9 cellular contexts compared by ENCODE assay signal in the genomic region with DNA sequence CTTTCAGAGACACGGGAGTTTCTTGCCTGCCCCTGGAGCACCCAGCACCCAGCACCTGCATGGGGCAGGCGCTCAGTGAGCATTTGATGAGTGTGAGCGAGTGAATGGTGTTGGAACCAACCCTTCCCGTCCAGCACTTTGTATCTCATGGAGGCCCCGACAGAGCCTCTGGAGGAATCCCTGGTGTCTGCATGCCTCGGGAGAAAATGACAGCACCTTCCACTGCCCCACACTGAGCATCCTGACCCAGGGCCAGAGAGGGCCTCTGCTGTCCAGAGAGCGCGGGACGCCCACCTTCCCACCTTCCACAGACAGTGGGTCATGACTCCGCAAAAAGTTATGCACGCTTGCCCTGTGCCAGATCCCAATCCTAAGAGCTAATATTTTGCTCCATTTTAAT.
"Had no signal": no experiment of that assay in that cellular context is flagged by ENCODE, and none has a peak within 500 bp of the region (broad histone marks: within the 10 kb centered on the region; RNA-seq: fewer than 3 reads in every experiment).

No MANE protein-coding gene starts in this region.

- H3K27ac ChIP-seq: HL-60 had no signal

- H3K9me3 Mint-ChIP-seq: GM23338, HFFc6 had no signal

- H3K4me3 ChIP-seq: GM23338, HAP-1 had no signal

- H3K27ac Mint-ChIP-seq: GM23338, HFFc6, IgD-negative memory B cell had no signal

- ATAC-seq: GM23338, HCT116, HepG2 had no signal

- DNase-seq: H7, HFFc6, KBM-7 had no signal

- H3K27me3 Mint-ChIP-seq: IgD-negative memory B cell had no signal

- H3K4me1 ChIP-seq: HAP-1 had no signal

- H2AFZ ChIP-seq: GM23338 had no signal

- H3K4me2 ChIP-seq: GM23338 had no signal

- H3K4me3 Mint-ChIP-seq: GM23338, HFFc6, IgD-negative memory B cell had no signal

- H3K36me3 ChIP-seq: HAP-1 had no signal

- H3K9me3 ChIP-seq: HAP-1 had no signal
